14 cellular contexts compared by ENCODE assay signal in genomic region chr5:173020154-173020581, GRCh38. TPM values are rescaled to one million over a fixed set of nuclear protein-coding genes. Genes with fewer than 3 reads are reported as not detected.
DNase-seq lines count a peak whose midpoint lies in the region; FAIRE-seq and TF ChIP-seq lines count a peak whose summit lies in the region.
"Had no signal": no experiment of that assay in that cellular context is flagged by ENCODE, and none has a peak within 500 bp of the region (broad histone marks: within the 10 kb centered on the region; RNA-seq: fewer than 3 reads in every experiment).

No MANE protein-coding gene starts in this region.

- in situ Hi-C loops in transverse colon (cut with MboI; ENCODE audit: low pct_ligation_motif_present in 1 of 4, low pct_unique_long_range_greater_than_20kb in 1 of 4, low sequenced_read_pairs in 3 of 4) = no loop called here

- no peak for TF ChIP-seq EP300 in transverse colon (IDR thresholded peaks at IDR 0.05; ENCODE audit: low read depth)

- TF ChIP-seq CTCF in cardiac muscle cell (IDR thresholded peaks at IDR 0.05; ENCODE audit: low read depth, low read length) (no peak), keratinocyte (optimal IDR thresholded peaks at IDR 0.05 in 1 of 3, IDR thresholded peaks at IDR 0.05 in 1 of 3, conservative IDR thresholded peaks at IDR 0.05 in 1 of 3; ENCODE audit: extremely low read depth in 1 of 3, insufficient read depth in 2 of 3, low read length in 3 of 3) (no peak), transverse colon (IDR thresholded peaks at IDR 0.05) (no peak)

- peaks cover 41% of the 10 kb centered on the region for H3K79me2 ChIP-seq in keratinocyte (ENCODE audit: control insufficient read depth, insufficient read depth, low read length)

- H3K4me2 ChIP-seq in keratinocyte (ENCODE audit: control insufficient read depth, extremely low read depth, insufficient read depth, low read depth, low read length) = peak overlapping the region; percentile 12

- no peak overlapping the region for H2AFZ ChIP-seq in keratinocyte (ENCODE audit: control insufficient read depth, low read length)

- peaks cover 24% of the 10 kb centered on the region for H3K4me1 ChIP-seq in cardiac muscle cell (ENCODE audit: low read depth)
- H3K4me1 ChIP-seq in keratinocyte (ENCODE audit: control insufficient read depth, extremely low read depth, insufficient read depth, low read length) = peaks cover 25% of the 10 kb centered on the region
- H3K4me1 ChIP-seq in transverse colon = peaks cover 0 to 22% (median 16%) of the 10 kb centered on the region in 4 donors

- H3K4me3 ChIP-seq in cardiac muscle cell (no peak overlapping the region), keratinocyte (ENCODE audit: control insufficient read depth in 2 of 3, extremely low read depth in 1 of 3, insufficient read depth in 2 of 3, low read depth in 1 of 3, low read length in 3 of 3) (no peak overlapping the region), transverse colon (no peak overlapping the region)
- H3K4me3 ChIP-seq: psoas muscle, tibial nerve had no signal

- dilution Hi-C loops in keratinocyte (cut with MboI; ENCODE audit: extremely low pct_ligation_motif_present, low sequenced_read_pairs) = no loop called here

- intact Hi-C loops in cardiac septum (cut with DNase I) = no loop called here
- intact Hi-C loops in transverse colon (cut with DNase I; ENCODE audit: low total_unique reads) = no loop called here

- TF ChIP-seq POLR2A in transverse colon (IDR thresholded peaks at IDR 0.05) = no peak

- H3K9me1 ChIP-seq in keratinocyte (ENCODE audit: control insufficient read depth, extremely low read depth, insufficient read depth, low read length) = no peaks in the 10 kb centered on the region

- H3K27ac ChIP-seq in cardiac muscle cell = peak overlapping the region; percentile 80
- H3K27ac ChIP-seq in keratinocyte (ENCODE audit: control insufficient read depth, insufficient read depth, low read length) = no peak overlapping the region
- H3K27ac ChIP-seq in transverse colon = peak overlapping the region in 3 of 4 donors; percentile 28 to 55 (median 35)
- H3K27ac ChIP-seq: psoas muscle, tibial nerve had no signal

- no peaks in the 10 kb centered on the region for H4K20me1 ChIP-seq in keratinocyte (ENCODE audit: control insufficient read depth, extremely low read depth, insufficient read depth, low read length)

- H3K36me3 ChIP-seq in cardiac muscle cell (no peaks in the 10 kb centered on the region), keratinocyte (ENCODE audit: control insufficient read depth in 2 of 2, extremely low read depth in 1 of 2, insufficient read depth in 2 of 2, low read length in 2 of 2) (peaks cover 8 to 13% of the 10 kb centered on the region in 2 experiments), transverse colon (peaks cover 0 to 8% (median 2%) of the 10 kb centered on the region in 4 donors)

- no peaks in the 10 kb centered on the region for H3K27me3 ChIP-seq in cardiac muscle cell
- no peaks in the 10 kb centered on the region for H3K27me3 ChIP-seq in keratinocyte (ENCODE audit: control insufficient read depth, extremely low read depth, insufficient read depth, low read length)
- no peaks in the 10 kb centered on the region for H3K27me3 ChIP-seq in transverse colon
- H3K27me3 ChIP-seq: tibial nerve had no signal

- DNase-seq in cardiac muscle cell (ENCODE audit: low read depth in 1 of 2, low spot score in 1 of 2) (peak in 1 of 2 donors; percentile 29), cardiac septum (ENCODE audit: low spot score) (no peak), cerebellar cortex (ENCODE audit: low spot score) (peak; percentile 26), keratinocyte (ENCODE audit: low read depth, low spot score) (no peak), transverse colon (no peak), DMS 273 treated with DMSO at 0.1 percent for 48 hours (lab: John Stamatoyannopoulos, UW) (no peak), anterior cingulate cortex (lab: John Stamatoyannopoulos, UW) (no peak)
- DNase-seq in activated CD4-positive, alpha-beta T cell treated with anti-CD3 and anti-CD28 coated beads for 4 hours = no peak
- DNase-seq: activated gamma-delta T cell, GF-D8, NCI-H1092, T-helper 9 cell had no signal

- no peak overlapping the region for H3K9ac ChIP-seq in keratinocyte (ENCODE audit: control insufficient read depth, extremely low read depth, insufficient read depth, low read length)

- 59 to 68% methylated on average over 5 of the region's 5 CpGs for whole genome bisulfite sequencing in transverse colon (ENCODE audit: low coverage in 1 of 2), 2 donors

- no peak for FAIRE-seq in keratinocyte (lab: Jason Lieb, UNC)

- H3K9me3 ChIP-seq in cardiac muscle cell (ENCODE audit: low read depth) = no peaks in the 10 kb centered on the region
- H3K9me3 ChIP-seq in keratinocyte (ENCODE audit: control insufficient read depth, low read depth, low read length) = no peaks in the 10 kb centered on the region
- H3K9me3 ChIP-seq in transverse colon = no peaks in the 10 kb centered on the region
- H3K9me3 ChIP-seq: psoas muscle, tibial nerve had no signal

RNA-seq across cellular contexts. Expression of gene CREBRF, which starts 36.0 kb away (rescaled TPM):
- total RNA-seq in cardiac muscle cell (11.6 and 11.9 TPM in 2 replicates), cardiac septum (20.2 TPM), transverse colon (10 to 100 TPM; 24.3 to 40.6 (median 32.3) TPM)
- polyA plus RNA-seq in cardiac muscle cell (5.8 and 18.0 TPM in 2 replicates), keratinocyte (1.8 to 5.0 TPM (median 4.1 TPM) in 3 replicates)
- 19.5 TPM for polyA plus RNA-seq in keratinocyte (2011; ENCODE audit: low read depth)
- polyA plus RNA-seq in keratinocyte (2011; cell fraction: cytosol; rRNA removed) = 1.5 and 2.3 TPM in 2 replicates
- 7.1 and 8.1 TPM in 2 replicates for polyA plus RNA-seq in keratinocyte (2011; cell fraction: nucleus; rRNA removed)
- 1.6 and 10.2 TPM in 2 replicates for polyA plus RNA-seq in keratinocyte (2012; ENCODE audit: low replicate concordance)
- 5.5 to 15.1 TPM (median 8.2 TPM) in 3 replicates for polyA minus RNA-seq in keratinocyte
- 1.5 TPM for polyA minus RNA-seq in keratinocyte (2011; cell fraction: cytosol; rRNA and poly(A)+ RNA removed)
- polyA minus RNA-seq in keratinocyte (2011; cell fraction: nucleus; rRNA and poly(A)+ RNA removed) = 9.3 and 19.5 TPM in 2 replicates

RNA-seq across cellular contexts. Expression of gene ATP6V0E1, which starts 36.6 kb away (rescaled TPM):
- total RNA-seq in cardiac muscle cell (52.2 and 64.2 TPM in 2 replicates), cardiac septum (201 TPM), transverse colon (100 to 1,000 TPM in 3 of 4 donors, 10 to 100 TPM in 1; 60.9 to 212 (median 138) TPM)
- polyA plus RNA-seq in cardiac muscle cell (224 and 301 TPM in 2 replicates), keratinocyte (269 to 609 TPM (median 533 TPM) in 3 replicates)
- 132 TPM for polyA plus RNA-seq in keratinocyte (2011; ENCODE audit: low read depth)
- 497 and 993 TPM in 2 replicates for polyA plus RNA-seq in keratinocyte (2011; cell fraction: cytosol; rRNA removed)
- polyA plus RNA-seq in keratinocyte (2011; cell fraction: nucleus; rRNA removed) = 200 and 224 TPM in 2 replicates
- 295 and 529 TPM in 2 replicates for polyA plus RNA-seq in keratinocyte (2012; ENCODE audit: low replicate concordance)
- 125 to 378 TPM (median 270 TPM) in 3 replicates for polyA minus RNA-seq in keratinocyte
- 153 TPM for polyA minus RNA-seq in keratinocyte (2011; cell fraction: cytosol; rRNA and poly(A)+ RNA removed)
- 37.5 and 58.0 TPM in 2 replicates for polyA minus RNA-seq in keratinocyte (2011; cell fraction: nucleus; rRNA and poly(A)+ RNA removed)
